8 cellular contexts compared by ENCODE assay signal in genomic region chr3:168696119-168696518, GRCh38.
"Had no signal": no experiment of that assay in that cellular context is flagged by ENCODE, and none has a peak within 500 bp of the region (broad histone marks: within the 10 kb centered on the region; RNA-seq: fewer than 3 reads in every experiment).

No MANE protein-coding gene starts in this region.

- H3K4me2 ChIP-seq: GM23338 had no signal

- ATAC-seq: GM23338, HepG2, K562 had no signal

- H3K4me3 ChIP-seq: GM23338, K562 had no signal

- DNase-seq: H9, HCEC 1CT, HFFc6, KG1 had no signal

- H3K27ac ChIP-seq: HL-60 had no signal

- H2AFZ ChIP-seq: GM23338 had no signal
